ENCODE assay signal across 16 cellular contexts in the genomic region with DNA sequence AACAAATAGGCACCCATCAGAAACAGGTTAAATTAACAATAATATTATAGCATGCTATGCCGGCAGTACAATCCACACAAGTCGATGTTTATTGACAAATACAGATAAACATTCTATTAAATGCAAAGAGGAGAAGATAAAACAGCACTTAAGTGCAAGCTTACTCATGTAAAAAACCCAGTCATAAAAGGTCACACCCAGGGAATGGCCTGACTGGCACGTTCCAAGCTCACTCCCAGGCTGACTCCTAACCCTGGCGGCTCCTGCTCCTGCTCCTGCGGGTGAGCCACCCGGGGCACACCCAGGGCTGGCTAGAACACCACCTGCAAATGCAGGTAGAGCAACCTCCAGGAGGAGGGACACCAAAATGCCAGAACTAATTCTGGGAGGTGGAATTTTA.
DNase-seq lines count a peak whose midpoint lies in the region; ATAC-seq and FAIRE-seq lines count a peak whose summit lies in the region.
"Had no signal": no experiment of that assay in that cellular context is flagged by ENCODE, and none has a peak within 500 bp of the region (broad histone marks: within the 10 kb centered on the region; RNA-seq: fewer than 3 reads in every experiment).

No MANE protein-coding gene starts in this region.

- FAIRE-seq in RCC 7860 (lab: Jason Lieb, UNC), result peak; percentile 76
- FAIRE-seq: A549 had no signal

- H3K27me3 Mint-ChIP-seq in activated CD4-positive, alpha-beta T cell treated with anti-CD3 and anti-CD28 coated beads, Interleukin-2, amount 10 ng/mL, durations not matched to agents 7 days and 5 days, result no peaks in the 10 kb centered on the region

- ATAC-seq in stimulated activated effector memory CD8-positive, alpha-beta T cell treated with anti-CD3 and anti-CD28 coated beads, Interleukin-12 subunit alpha, Interleukin-12 subunit beta, amount 100 ng/mL, for 72 hours, result no peak
- ATAC-seq: A549 had no signal

- CTCF ChIA-PET in activated CD4-positive, alpha-beta T cell treated with anti-CD3 and anti-CD28 coated beads, Interleukin-2, amount 10 ng/mL, durations not matched to agents 7 days and 5 days (lab: Charles Lee), result interaction anchor here (1.1 to 3.9 kb wide), 5 partner anchors 10 to 118 kb away, joined by 3 to 42 read pairs (median 7); no protein-coding TSS in a partner anchor

- POLR2A ChIA-PET in activated CD4-positive, alpha-beta T cell treated with anti-CD3 and anti-CD28 coated beads, Interleukin-2, amount 10 ng/mL, durations not matched to agents 7 days and 5 days (lab: Charles Lee), result no interaction called here

- H3K27ac Mint-ChIP-seq in activated CD4-positive, alpha-beta T cell treated with anti-CD3 and anti-CD28 coated beads, Interleukin-2, amount 10 ng/mL, durations not matched to agents 7 days and 5 days, result peak overlapping the region; percentile 41
- H3K27ac Mint-ChIP-seq in stimulated activated effector memory CD8-positive, alpha-beta T cell treated with anti-CD3 and anti-CD28 coated beads, Interleukin-12 subunit alpha, Interleukin-12 subunit beta, amount 100 ng/mL, for 72 hours, result peak overlapping the region; percentile 68

- H3K4me3 Mint-ChIP-seq in activated CD4-positive, alpha-beta T cell treated with anti-CD3 and anti-CD28 coated beads, Interleukin-2, amount 10 ng/mL, durations not matched to agents 7 days and 5 days, result no peak overlapping the region
- H3K4me3 Mint-ChIP-seq in stimulated activated effector memory CD8-positive, alpha-beta T cell treated with anti-CD3 and anti-CD28 coated beads, Interleukin-12 subunit alpha, Interleukin-12 subunit beta, amount 100 ng/mL, for 72 hours, result no peak overlapping the region
- H3K4me3 Mint-ChIP-seq: nephron progenitor cell had no signal

- peaks cover 89% of the 10 kb centered on the region for H3K4me1 Mint-ChIP-seq in activated CD4-positive, alpha-beta T cell treated with anti-CD3 and anti-CD28 coated beads, Interleukin-2, amount 10 ng/mL, durations not matched to agents 7 days and 5 days
- peaks cover 80% of the 10 kb centered on the region for H3K4me1 Mint-ChIP-seq in stimulated activated effector memory CD8-positive, alpha-beta T cell treated with anti-CD3 and anti-CD28 coated beads, Interleukin-12 subunit alpha, Interleukin-12 subunit beta, amount 100 ng/mL, for 72 hours

- no peak overlapping the region for H3K27ac ChIP-seq in epithelial cell of prostate
- H3K27ac ChIP-seq: A549, heart right ventricle, left ventricle myocardium inferior had no signal

- DNase-seq in activated CD4-positive, alpha-beta T cell treated with anti-CD3 and anti-CD28 coated beads, Interleukin-2, amount 10 ng/mL, durations not matched to agents 7 days and 5 days, result no peak
- DNase-seq in activated CD4-positive, alpha-beta T cell treated with anti-CD3 and anti-CD28 coated beads, Interleukin-2, amount 50 U/mL, for 48 hours, result no peak
- DNase-seq in RCC 7860 (ENCODE audit: low spot score) (peak; percentile 41), epithelial cell of prostate (ENCODE audit: low read depth, low spot score) (peak; percentile 45), NCI-H1930 (lab: John Stamatoyannopoulos, UW) (no peak), dermis blood vessel endothelial cell (no peak), anterior cingulate cortex (lab: John Stamatoyannopoulos, UW) (no peak)
- no peak for DNase-seq in stimulated activated effector memory CD8-positive, alpha-beta T cell treated with anti-CD3 and anti-CD28 coated beads, Interleukin-12 subunit alpha, Interleukin-12 subunit beta, amount 100 ng/mL, for 72 hours (ENCODE audit: low spot score in 2 of 2)
- DNase-seq: activated CD4-positive, CD25-positive, alpha-beta regulatory T cell treated with anti-CD3 and anti-CD28 coated beads, Interleukin-2, amount 50 U/mL, for 72 hours; activated effector memory CD4-positive, alpha-beta T cell treated with anti-CD3 and anti-CD28 coated beads, Interleukin-2, amount 50 U/mL, for 16 hours; Calu3; heart right ventricle; left ventricle myocardium inferior; NCI-H2171; nephron progenitor cell had no signal

- H3K36me3 Mint-ChIP-seq in activated CD4-positive, alpha-beta T cell treated with anti-CD3 and anti-CD28 coated beads, Interleukin-2, amount 10 ng/mL, durations not matched to agents 7 days and 5 days (ENCODE audit: low read depth), result peaks cover 44% of the 10 kb centered on the region
- peaks cover 76% of the 10 kb centered on the region for H3K36me3 Mint-ChIP-seq in stimulated activated effector memory CD8-positive, alpha-beta T cell treated with anti-CD3 and anti-CD28 coated beads, Interleukin-12 subunit alpha, Interleukin-12 subunit beta, amount 100 ng/mL, for 72 hours

- H3K9me3 Mint-ChIP-seq in activated CD4-positive, alpha-beta T cell treated with anti-CD3 and anti-CD28 coated beads, Interleukin-2, amount 10 ng/mL, durations not matched to agents 7 days and 5 days, result no peaks in the 10 kb centered on the region
- no peaks in the 10 kb centered on the region for H3K9me3 Mint-ChIP-seq in stimulated activated effector memory CD8-positive, alpha-beta T cell treated with anti-CD3 and anti-CD28 coated beads, Interleukin-12 subunit alpha, Interleukin-12 subunit beta, amount 100 ng/mL, for 72 hours
- H3K9me3 Mint-ChIP-seq: nephron progenitor cell had no signal

Comparison
In these comparisons a context has a peak if more than half of its experiments do, and no peak if none do; other contexts are left out.
1. DNase-seq: peak in RCC 7860 (single experiment) and epithelial cell of prostate (single experiment); none in activated CD4-positive, alpha-beta T cell treated with anti-CD3 and anti-CD28 coated beads, Interleukin-2, amount 10 ng/mL, durations not matched to agents 7 days and 5 days (single experiment), activated CD4-positive, alpha-beta T cell treated with anti-CD3 and anti-CD28 coated beads, Interleukin-2, amount 50 U/mL, for 48 hours (0 of 2), stimulated activated effector memory CD8-positive, alpha-beta T cell treated with anti-CD3 and anti-CD28 coated beads, Interleukin-12 subunit alpha, Interleukin-12 subunit beta, amount 100 ng/mL, for 72 hours (0 of 2), NCI-H1930 (0 of 2), dermis blood vessel endothelial cell (single experiment) and anterior cingulate cortex (0 of 58).